Comparison of ENCODE assay signal across 1 cellular context in the genomic region with DNA sequence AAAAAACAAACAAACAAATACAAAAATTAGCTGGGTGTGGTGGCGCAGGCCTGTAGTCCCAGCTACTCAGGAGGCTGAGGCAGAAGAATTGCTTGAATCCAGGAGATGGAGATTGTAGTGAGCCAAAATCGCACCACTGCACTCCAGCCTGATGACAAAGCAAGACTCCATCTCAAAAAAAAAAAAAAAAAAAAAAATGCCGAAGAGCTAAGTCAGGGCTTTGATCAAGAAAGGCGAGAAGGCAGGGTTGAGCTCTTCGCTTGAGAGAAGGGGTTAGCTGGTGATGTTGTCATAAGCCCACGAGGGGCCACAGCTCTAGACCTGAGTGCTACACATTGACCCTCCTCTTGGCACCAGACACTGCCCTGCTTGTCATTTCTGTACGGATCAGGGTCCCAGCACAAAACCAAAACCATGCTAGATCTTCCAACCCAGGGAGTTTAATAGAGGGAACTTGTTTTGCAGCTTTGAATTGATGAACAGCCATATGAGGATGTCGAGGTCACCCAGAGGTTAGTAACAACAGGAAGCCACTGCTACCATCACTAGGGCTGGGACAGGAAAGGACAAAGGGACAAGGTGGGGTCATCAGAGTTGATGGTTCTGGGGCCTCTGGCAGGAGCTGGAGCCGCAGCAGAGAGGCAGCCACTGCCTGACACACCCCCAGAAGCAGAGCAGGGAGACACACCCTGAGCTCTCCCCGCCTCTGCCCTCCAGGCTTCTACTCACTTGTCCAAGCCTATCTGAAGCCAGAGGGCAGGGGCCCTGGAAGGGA.
A peak's percentile ranks its signal among the peaks of the same experiment; 100 is the strongest.
TF ChIP-seq lines count a peak whose summit lies in the region.

No MANE protein-coding gene starts in this region.

TF ChIP-seq in HepG2, 621 proteins besides CTCF, POLR2A, EP300 and RAD21 (continued from another document and continues in another):
- TF ChIP-seq, protein P1, sequence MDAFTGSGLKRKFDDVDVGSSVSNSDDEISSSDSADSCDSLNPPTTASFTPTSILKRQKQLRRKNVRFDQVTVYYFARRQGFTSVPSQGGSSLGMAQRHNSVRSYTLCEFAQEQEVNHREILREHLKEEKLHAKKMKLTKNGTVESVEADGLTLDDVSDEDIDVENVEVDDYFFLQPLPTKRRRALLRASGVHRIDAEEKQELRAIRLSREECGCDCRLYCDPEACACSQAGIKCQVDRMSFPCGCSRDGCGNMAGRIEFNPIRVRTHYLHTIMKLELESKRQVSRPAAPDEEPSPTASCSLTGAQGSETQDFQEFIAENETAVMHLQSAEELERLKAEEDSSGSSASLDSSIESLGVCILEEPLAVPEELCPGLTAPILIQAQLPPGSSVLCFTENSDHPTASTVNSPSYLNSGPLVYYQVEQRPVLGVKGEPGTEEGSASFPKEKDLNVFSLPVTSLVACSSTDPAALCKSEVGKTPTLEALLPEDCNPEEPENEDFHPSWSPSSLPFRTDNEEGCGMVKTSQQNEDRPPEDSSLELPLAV (CRISPR knock-in tag; conservative IDR thresholded peaks at IDR 0.05; ENCODE audit: low read depth) = no peak
- no peak for TF ChIP-seq CAMTA2 (CRISPR knock-in tag; IDR thresholded peaks at IDR 0.05; ENCODE audit: borderline replicate concordance)
- TF ChIP-seq SRF (IDR thresholded peaks at IDR 0.05; ENCODE audit: low read depth, low read length) = no peak
- TF ChIP-seq MED8 (CRISPR knock-in tag; IDR thresholded peaks at IDR 0.05; ENCODE audit: insufficient replicate concordance) = no peak
- TF ChIP-seq FLYWCH1 (CRISPR knock-in tag; IDR thresholded peaks at IDR 0.05) = no peak
- TF ChIP-seq YEATS2 (CRISPR knock-in tag; IDR thresholded peaks at IDR 0.05; ENCODE audit: borderline replicate concordance) = no peak
- no peak for TF ChIP-seq ZNF337 (CRISPR knock-in tag; IDR thresholded peaks at IDR 0.05; ENCODE audit: borderline replicate concordance, low read depth)
- TF ChIP-seq ZNF607 (CRISPR knock-in tag; IDR thresholded peaks at IDR 0.05; ENCODE audit: borderline replicate concordance) = no peak
- TF ChIP-seq MEIS1 (CRISPR knock-in tag; IDR thresholded peaks at IDR 0.05; ENCODE audit: borderline replicate concordance) = 0 out of 2 replicates have a peak, but pooled peaks have one; percentile 52
- no peak for TF ChIP-seq ATF3 (CRISPR knock-in tag; IDR thresholded peaks at IDR 0.05)
- no peak for TF ChIP-seq GTF3A (CRISPR knock-in tag; conservative IDR thresholded peaks at IDR 0.05)
- no peak for TF ChIP-seq ZNF737 (CRISPR knock-in tag; IDR thresholded peaks at IDR 0.05; ENCODE audit: borderline replicate concordance)
- TF ChIP-seq LCORL (IDR thresholded peaks at IDR 0.05) = no peak
- TF ChIP-seq LCORL (CRISPR knock-in tag; IDR thresholded peaks at IDR 0.05) = peak; percentile 56; the same call in 1 of the 2 replicates
- TF ChIP-seq TOE1 (CRISPR knock-in tag; IDR thresholded peaks at IDR 0.05) = no peak
- TF ChIP-seq, protein P2, sequence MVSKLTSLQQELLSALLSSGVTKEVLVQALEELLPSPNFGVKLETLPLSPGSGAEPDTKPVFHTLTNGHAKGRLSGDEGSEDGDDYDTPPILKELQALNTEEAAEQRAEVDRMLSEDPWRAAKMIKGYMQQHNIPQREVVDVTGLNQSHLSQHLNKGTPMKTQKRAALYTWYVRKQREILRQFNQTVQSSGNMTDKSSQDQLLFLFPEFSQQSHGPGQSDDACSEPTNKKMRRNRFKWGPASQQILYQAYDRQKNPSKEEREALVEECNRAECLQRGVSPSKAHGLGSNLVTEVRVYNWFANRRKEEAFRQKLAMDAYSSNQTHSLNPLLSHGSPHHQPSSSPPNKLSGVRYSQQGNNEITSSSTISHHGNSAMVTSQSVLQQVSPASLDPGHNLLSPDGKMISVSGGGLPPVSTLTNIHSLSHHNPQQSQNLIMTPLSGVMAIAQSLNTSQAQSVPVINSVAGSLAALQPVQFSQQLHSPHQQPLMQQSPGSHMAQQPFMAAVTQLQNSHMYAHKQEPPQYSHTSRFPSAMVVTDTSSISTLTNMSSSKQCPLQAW (CRISPR knock-in tag; IDR thresholded peaks at IDR 0.05) = no peak
- TF ChIP-seq DRAP1 (CRISPR knock-in tag; IDR thresholded peaks at IDR 0.05) = peak; percentile 51; the same call in 1 of the 2 replicates
- no peak for TF ChIP-seq ZEB1 (IDR thresholded peaks at IDR 0.05; ENCODE audit: insufficient replicate concordance, low read depth)
- no peak for TF ChIP-seq ZNF652 (CRISPR knock-in tag; IDR thresholded peaks at IDR 0.05; ENCODE audit: borderline replicate concordance, low read depth)
- no peak for TF ChIP-seq MAFF (IDR thresholded peaks at IDR 0.05; ENCODE audit: low read depth, low read length)
- TF ChIP-seq SKI (IDR thresholded peaks at IDR 0.05; ENCODE audit: partially characterized antibody) = no peak
- TF ChIP-seq ZFAT (CRISPR knock-in tag; conservative IDR thresholded peaks at IDR 0.05) = no peak
- TF ChIP-seq HCFC1 (IDR thresholded peaks at IDR 0.05; ENCODE audit: low read depth, low read length) = no peak
- no peak for TF ChIP-seq NCOA1 (CRISPR knock-in tag; IDR thresholded peaks at IDR 0.05)
- TF ChIP-seq ZNF253 (CRISPR knock-in tag; IDR thresholded peaks at IDR 0.05; ENCODE audit: borderline replicate concordance) = no peak
- no peak for TF ChIP-seq SMAD3 (CRISPR knock-in tag; IDR thresholded peaks at IDR 0.05)
- TF ChIP-seq JARID2 (CRISPR knock-in tag; IDR thresholded peaks at IDR 0.05; ENCODE audit: insufficient replicate concordance) = no peak
- peak; percentile 50; the same call in 1 of the 2 replicates for TF ChIP-seq PHF21A (CRISPR knock-in tag; IDR thresholded peaks at IDR 0.05)
- no peak for TF ChIP-seq ZNF720 (CRISPR knock-in tag; IDR thresholded peaks at IDR 0.05)
- TF ChIP-seq SMAD9 (CRISPR knock-in tag; IDR thresholded peaks at IDR 0.05) = 0 out of 2 replicates have a peak, but pooled peaks have one; percentile 26
- no peak for TF ChIP-seq NPAS2 (CRISPR knock-in tag; IDR thresholded peaks at IDR 0.05; ENCODE audit: borderline replicate concordance)
- no peak for TF ChIP-seq FOXP1 (IDR thresholded peaks at IDR 0.05)
- 0 out of 2 replicates have a peak, but pooled peaks have one; percentile 26 for TF ChIP-seq FOXP1 (CRISPR knock-in tag; IDR thresholded peaks at IDR 0.05)
- peak; percentile 45; the same call in 1 of the 2 replicates for TF ChIP-seq POGK (CRISPR knock-in tag; conservative IDR thresholded peaks at IDR 0.05)
- TF ChIP-seq TEF (CRISPR knock-in tag; IDR thresholded peaks at IDR 0.05) = no peak
- TF ChIP-seq ZBED4 (CRISPR knock-in tag; IDR thresholded peaks at IDR 0.05; ENCODE audit: borderline replicate concordance) = no peak
- TF ChIP-seq ZNF672 (CRISPR knock-in tag; IDR thresholded peaks at IDR 0.05) = no peak
- no peak for TF ChIP-seq ZNF3 (CRISPR knock-in tag; IDR thresholded peaks at IDR 0.05)
- TF ChIP-seq ZMYM3 (CRISPR knock-in tag; IDR thresholded peaks at IDR 0.05) = 0 out of 2 replicates have a peak, but pooled peaks have one; percentile 28
- TF ChIP-seq ATF1 (CRISPR knock-in tag; IDR thresholded peaks at IDR 0.05) = no peak
- no peak for TF ChIP-seq ATF2 (CRISPR knock-in tag; IDR thresholded peaks at IDR 0.05)
- no peak for TF ChIP-seq ZSCAN21 (CRISPR knock-in tag; IDR thresholded peaks at IDR 0.05; ENCODE audit: borderline replicate concordance)
- no peak for TF ChIP-seq GFI1 (CRISPR knock-in tag; IDR thresholded peaks at IDR 0.05; ENCODE audit: borderline replicate concordance)
- TF ChIP-seq HOXA9 (CRISPR knock-in tag; IDR thresholded peaks at IDR 0.05; ENCODE audit: borderline replicate concordance) = no peak
- TF ChIP-seq, protein P3, sequence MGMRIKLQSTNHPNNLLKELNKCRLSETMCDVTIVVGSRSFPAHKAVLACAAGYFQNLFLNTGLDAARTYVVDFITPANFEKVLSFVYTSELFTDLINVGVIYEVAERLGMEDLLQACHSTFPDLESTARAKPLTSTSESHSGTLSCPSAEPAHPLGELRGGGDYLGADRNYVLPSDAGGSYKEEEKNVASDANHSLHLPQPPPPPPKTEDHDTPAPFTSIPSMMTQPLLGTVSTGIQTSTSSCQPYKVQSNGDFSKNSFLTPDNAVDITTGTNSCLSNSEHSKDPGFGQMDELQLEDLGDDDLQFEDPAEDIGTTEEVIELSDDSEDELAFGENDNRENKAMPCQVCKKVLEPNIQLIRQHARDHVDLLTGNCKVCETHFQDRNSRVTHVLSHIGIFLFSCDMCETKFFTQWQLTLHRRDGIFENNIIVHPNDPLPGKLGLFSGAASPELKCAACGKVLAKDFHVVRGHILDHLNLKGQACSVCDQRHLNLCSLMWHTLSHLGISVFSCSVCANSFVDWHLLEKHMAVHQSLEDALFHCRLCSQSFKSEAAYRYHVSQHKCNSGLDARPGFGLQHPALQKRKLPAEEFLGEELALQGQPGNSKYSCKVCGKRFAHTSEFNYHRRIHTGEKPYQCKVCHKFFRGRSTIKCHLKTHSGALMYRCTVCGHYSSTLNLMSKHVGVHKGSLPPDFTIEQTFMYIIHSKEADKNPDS (CRISPR knock-in tag; IDR thresholded peaks at IDR 0.05) = no peak
